In the genomic region with DNA sequence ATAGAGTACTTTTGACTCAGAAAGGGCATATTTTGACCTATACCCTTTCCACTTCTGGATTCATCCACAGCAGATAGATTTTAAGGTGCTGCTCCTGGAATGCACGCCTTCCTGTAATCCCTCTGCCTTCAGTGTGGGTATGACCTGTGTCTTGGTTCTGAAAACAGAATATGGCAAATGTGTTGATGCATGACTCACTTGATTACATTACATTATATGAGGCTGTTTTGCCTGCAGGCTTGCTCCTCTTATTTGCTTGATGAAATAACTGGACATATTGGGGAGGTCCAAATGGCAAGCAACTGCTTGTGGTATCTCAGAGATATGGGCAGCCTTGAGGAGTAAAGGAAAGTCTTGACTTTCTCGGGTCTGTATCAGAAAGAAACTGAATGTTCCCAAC, we compare ENCODE assay signal across 23 cellular contexts.
"Had no signal": no experiment of that assay in that cellular context is flagged by ENCODE, and none has a peak within 500 bp of the region (broad histone marks: within the 10 kb centered on the region; RNA-seq: fewer than 3 reads in every experiment).

No MANE protein-coding gene starts in this region.

- H3K36me3 ChIP-seq: ascending aorta, esophagus muscularis mucosa, heart right ventricle, left lung, lower lobe of right lung, tibial nerve had no signal

- H3K9me3 ChIP-seq: ascending aorta, lower lobe of right lung had no signal

- H3K4me3 ChIP-seq: ascending aorta, esophagus muscularis mucosa, heart right ventricle, left lung, lower lobe of right lung, tibial nerve had no signal

- ATAC-seq: effector memory CD8-positive, alpha-beta T cell; heart right ventricle; left lung; lower lobe of right lung; natural killer cell treated with Interleukin-12 subunit alpha and Interleukin-12 subunit beta and Interleukin-15 and Interleukin-18, amount 100 ng/mL, for 72 hours; right cardiac atrium had no signal

- H3K4me1 ChIP-seq: ascending aorta, esophagus muscularis mucosa, heart right ventricle, left lung, lower lobe of right lung, tibial nerve had no signal

- H3K27me3 ChIP-seq: ascending aorta, esophagus muscularis mucosa, heart right ventricle, left lung, tibial nerve had no signal

- H3K27ac ChIP-seq: ascending aorta, esophagus muscularis mucosa, heart right ventricle, left lung, lower lobe of right lung, tibial nerve, VCaP had no signal

- DNase-seq: activated CD4-positive, alpha-beta T cell treated with anti-CD3 and anti-CD28 coated beads for 48 hours; activated CD4-positive, alpha-beta T cell treated with anti-CD3 and anti-CD28 coated beads, Interleukin-2, amount 50 U/mL, for 48 hours; activated CD8-positive, alpha-beta memory T cell treated with anti-CD3 and anti-CD28 coated beads for 24 hours; activated gamma-delta T cell; activated naive CD4-positive, alpha-beta T cell treated with anti-CD3 and anti-CD28 coated beads, Interleukin-2, amount 10 ng/mL, durations not matched to agents 7 days and 5 days; activated naive CD8-positive, alpha-beta T cell treated with anti-CD3 and anti-CD28 coated beads, Interleukin-2, amount 10 ng/mL, durations not matched to agents 7 days and 5 days; caudate nucleus; cortex of kidney; effector memory CD8-positive, alpha-beta T cell; foreskin melanocyte; heart right ventricle; left lung; lower lobe of right lung; mesendoderm; right cardiac atrium; stimulated activated CD4-positive, alpha-beta T cell treated with anti-CD3 and anti-CD28 coated beads, Interleukin-15, amount 100 ng/mL, for 24 hours; stimulated activated CD4-positive, alpha-beta T cell treated with anti-CD3 and anti-CD28 coated beads, Interleukin-2, amount 100 ng/mL, for 24 hours; stimulated activated naive CD4-positive, alpha-beta T cell had no signal
